7 cellular contexts compared by ENCODE assay signal in genomic region chr2:191020221-191020741, GRCh38. TPM values are rescaled to one million over a fixed set of nuclear protein-coding genes. Genes with fewer than 3 reads are reported as not detected.
A peak's percentile ranks its signal among the peaks of the same experiment; 100 is the strongest.
DNase-seq lines count a peak whose midpoint lies in the region; ATAC-seq, FAIRE-seq and TF ChIP-seq lines count a peak whose summit lies in the region.

No MANE protein-coding gene starts in this region.

- H3K27me3 ChIP-seq in astrocyte (ENCODE audit: insufficient read depth, low read length), result no peaks in the 10 kb centered on the region
- H3K27me3 ChIP-seq in hepatocyte, result no peaks in the 10 kb centered on the region

- H2AFZ ChIP-seq in astrocyte (ENCODE audit: low read depth, low read length), result peak overlapping the region; percentile 69
- H2AFZ ChIP-seq in hepatocyte, result peak overlapping the region; percentile 65

- H4K20me1 ChIP-seq in astrocyte (ENCODE audit: insufficient read depth, low read length), result no peaks in the 10 kb centered on the region
- H4K20me1 ChIP-seq in hepatocyte (ENCODE audit: insufficient read depth, poor library complexity, severe bottlenecking), result no peaks in the 10 kb centered on the region

- ATAC-seq in GM18505 (IDR thresholded peaks at IDR 0.05; ENCODE audit: unreplicated experiment) (peak; percentile 82), HG02943 (IDR thresholded peaks at IDR 0.05; ENCODE audit: low read depth, unreplicated experiment) (peak; percentile 66)

- peak overlapping the region; percentile 86 for H3K4me3 ChIP-seq in astrocyte (ENCODE audit: insufficient read depth, low read depth, low read length)
- H3K4me3 ChIP-seq in hepatocyte, result peak overlapping the region; percentile 34

- peak overlapping the region; percentile 99 for H3K4me2 ChIP-seq in astrocyte (ENCODE audit: low read length)
- peak overlapping the region; percentile 87 for H3K4me2 ChIP-seq in hepatocyte

- H3K36me3 ChIP-seq in astrocyte (ENCODE audit: insufficient read depth, low read length), result no peaks in the 10 kb centered on the region
- no peaks in the 10 kb centered on the region for H3K36me3 ChIP-seq in hepatocyte (replicated peaks; ENCODE audit: insufficient read depth, low read depth)

- H3K27ac Mint-ChIP-seq in astrocyte (ENCODE audit: unreplicated experiment), result peak overlapping the region; percentile 42

- H3K27ac ChIP-seq in astrocyte (ENCODE audit: low read depth, low read length) (peak overlapping the region; percentile 97), hepatocyte (peak overlapping the region; percentile 93)

- no peak for FAIRE-seq in astrocyte (lab: Jason Lieb, UNC)

- no peaks in the 10 kb centered on the region for H3K27me3 Mint-ChIP-seq in astrocyte (ENCODE audit: low read depth, unreplicated experiment)

- H3K4me1 Mint-ChIP-seq in astrocyte (ENCODE audit: low read depth, unreplicated experiment), result peaks cover 11% of the 10 kb centered on the region

- peak; percentile 98 for TF ChIP-seq POLR2A in GM18505 (IDR thresholded peaks at IDR 0.05; ENCODE audit: borderline replicate concordance, extremely low read depth, insufficient read depth, insufficient read length)

- peak overlapping the region; percentile 93 for H3K9ac ChIP-seq in astrocyte (ENCODE audit: low read length)

- WGBS in hepatocyte (ENCODE audit: low lambda C conversion rate, missing lambda C conversion rate), result under 1% methylated on average over 59 of the region's 59 CpGs

- no peaks in the 10 kb centered on the region for H3K36me3 Mint-ChIP-seq in astrocyte (ENCODE audit: low read depth, unreplicated experiment)

- H3K79me2 ChIP-seq in astrocyte (ENCODE audit: insufficient read depth, low read length) (no peaks in the 10 kb centered on the region), hepatocyte (peaks cover 2% of the 10 kb centered on the region)

- TF ChIP-seq CTCF in astrocyte (IDR thresholded peaks at IDR 0.05; ENCODE audit: insufficient read depth, low read depth, low read length), result no peak
- no peak for TF ChIP-seq CTCF in hepatocyte (IDR thresholded peaks at IDR 0.05; ENCODE audit: poor library complexity)

- peaks cover 1% of the 10 kb centered on the region for H3K9me3 Mint-ChIP-seq in astrocyte (ENCODE audit: unreplicated experiment)

- no peaks in the 10 kb centered on the region for H3K9me2 ChIP-seq in hepatocyte (replicated peaks; ENCODE audit: insufficient read depth)

- no peak overlapping the region for H3K4me3 Mint-ChIP-seq in astrocyte (ENCODE audit: unreplicated experiment)

- H3K4me1 ChIP-seq in astrocyte (ENCODE audit: insufficient read depth, low read length) (peaks cover 7% of the 10 kb centered on the region), hepatocyte (ENCODE audit: insufficient read depth) (peaks cover 9% of the 10 kb centered on the region)

- H3K9me3 ChIP-seq in astrocyte (ENCODE audit: insufficient read depth, low read depth, low read length), result no peaks in the 10 kb centered on the region
- no peaks in the 10 kb centered on the region for H3K9me3 ChIP-seq in hepatocyte (ENCODE audit: low read depth)

- DNase-seq in NCI-H187 (lab: John Stamatoyannopoulos, UW) (peak; percentile 77 to 84), T-helper 2 cell (peak; percentile 85 to 97 (median 87)), astrocyte (ENCODE audit: low read depth) (peak; percentile 89), hepatocyte (ENCODE audit: low spot score) (peak; percentile 98), retina (peak; percentile 98)

RNA-seq across cellular contexts. Expression of gene STAT1, which starts 6.3 kb away (rescaled TPM):
- 377 and 447 TPM in 2 replicates for total RNA-seq in astrocyte
- 102 and 124 TPM in 2 replicates for total RNA-seq in hepatocyte
- 53.3 and 70.9 TPM in 2 replicates for polyA plus RNA-seq in hepatocyte

Comparison
In these comparisons a context has a peak if more than half of its experiments do, and no peak if none do; other contexts are left out.
1. Peak in every context shown above with its lines: DNase-seq, ATAC-seq, H3K4me3 ChIP-seq and H3K27ac ChIP-seq.